In the genomic region with DNA sequence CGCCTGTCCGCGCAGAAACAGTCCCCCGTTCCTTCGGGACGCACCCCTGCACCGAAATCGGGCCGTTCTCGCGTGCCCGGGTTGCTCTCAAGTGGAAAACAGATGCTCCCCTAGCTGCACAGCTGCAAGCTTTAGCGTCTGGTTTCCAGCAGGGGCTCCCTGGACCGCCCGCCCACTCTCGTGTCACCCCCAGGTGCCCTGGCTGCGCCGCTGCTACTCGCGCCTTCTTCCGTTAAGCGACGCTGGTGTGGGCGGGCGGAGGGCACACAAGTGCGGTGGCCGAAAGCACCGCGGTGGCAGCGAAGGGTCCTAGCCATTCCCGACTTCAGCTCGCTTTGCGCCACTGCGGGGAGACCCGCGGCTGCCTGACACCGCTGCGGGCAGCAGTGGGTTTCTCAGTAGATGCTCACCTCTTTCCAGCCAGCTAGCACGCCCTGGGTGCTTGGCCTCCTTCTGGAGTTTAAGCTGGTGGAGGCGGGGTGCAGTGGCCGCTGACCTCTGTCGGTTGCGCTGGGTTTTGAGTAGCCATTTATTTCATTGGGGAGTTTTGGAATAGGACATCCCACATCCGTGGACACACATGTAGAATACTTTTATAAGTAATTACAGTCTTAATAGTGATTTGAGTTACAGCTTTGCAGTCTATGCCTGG, we compare ENCODE assay signal across 8 cellular contexts. TPM values are rescaled to one million over a fixed set of nuclear protein-coding genes. Genes with fewer than 3 reads are reported as not detected.
DNase-seq lines count a peak whose midpoint lies in the region; ATAC-seq and TF ChIP-seq lines count a peak whose summit lies in the region.

No MANE protein-coding gene starts in this region.

- CTCF ChIA-PET in IMR-90 (lab: Yijun Ruan, JAX): interaction anchor here (0.7 to 0.9 kb wide), 2 partner anchors 11 to 162 kb away, joined by 3 read pairs; no protein-coding TSS in a partner anchor

- H2BK5ac ChIP-seq in IMR-90 (ENCODE audit: low read depth, low read length, poor library complexity, severe bottlenecking): peak overlapping the region; percentile 90

- H3K27me3 ChIP-seq in IMR-90 (ENCODE audit: control insufficient read depth, insufficient read depth, low read length) (no peaks in the 10 kb centered on the region), right cardiac atrium (ENCODE audit: control insufficient read depth, insufficient read depth) (no peaks in the 10 kb centered on the region)

- H3K9me1 ChIP-seq in IMR-90 (ENCODE audit: insufficient read depth, low read length): peaks cover 4% of the 10 kb centered on the region; the same call in 1 of the 2 replicates

- TF ChIP-seq CTCF in IMR-90 (conservative IDR thresholded peaks at IDR 0.05; ENCODE audit: low read depth, low read length): 0 out of 2 replicates have a peak, but pooled peaks have one; percentile 24

- no peaks in the 10 kb centered on the region; the same call in 1 of the 2 replicates for H3K36me3 ChIP-seq in IMR-90 (ENCODE audit: control insufficient read depth, insufficient read depth, low read length)

- H4K8ac ChIP-seq in IMR-90 (ENCODE audit: low read depth in 2 of 2, low read length in 2 of 2): peak overlapping the region; percentile 90 to 100; a peak in 3 of 4 replicates

- no peak for TF ChIP-seq RAD21 in IMR-90 (IDR thresholded peaks at IDR 0.05; ENCODE audit: low read length)

- peak overlapping the region; percentile 80 for H4K91ac ChIP-seq in IMR-90 (ENCODE audit: insufficient read depth, low read depth, low read length)

- peak overlapping the region; percentile 70 for H3K56ac ChIP-seq in IMR-90 (ENCODE audit: extremely low read depth, insufficient read depth, low read length)

- dilution Hi-C loops in IMR-90 (cut with HindIII; ENCODE audit: low sequenced_read_pairs, unreplicated experiment): no loop called here

- POLR2A ChIA-PET in IMR-90 (lab: Charles Lee; ENCODE audit: unreplicated experiment): interaction anchor here (0.5 to 1.1 kb wide), 2 partner anchors 33 to 1913 kb away, joined by 4 to 5 read pairs; no protein-coding TSS in a partner anchor

- peak overlapping the region; percentile 97 for H2AK9ac ChIP-seq in IMR-90 (replicated peaks; ENCODE audit: low read depth, low read length, poor library complexity)

- in situ Hi-C loops in IMR-90 (cut with MboI; ENCODE audit: low sequenced_read_pairs): no loop called here

- H2AFZ ChIP-seq in IMR-90 (replicated peaks; ENCODE audit: low read length, poor library complexity): peak overlapping the region; percentile 96

- 0 out of 3 replicates have a peak overlapping the region, but pooled peaks have one; percentile 8 for H2BK15ac ChIP-seq in IMR-90 (ENCODE audit: low read depth, low read length)

- H3K4me3 ChIP-seq in IMR-90 (ENCODE audit: insufficient read depth, low read depth, low read length) (peak overlapping the region; percentile 86), right cardiac atrium (ENCODE audit: low read length) (peak overlapping the region; percentile 72)

- TF ChIP-seq POLR2A in IMR-90 (IDR thresholded peaks at IDR 0.05; ENCODE audit: low read depth, low read length): no peak; the same call in 1 of the 2 replicates

- ATAC-seq in GM21528 (IDR thresholded peaks at IDR 0.05; ENCODE audit: low FRiP score, unreplicated experiment) (peak; percentile 64), IMR-90 (ENCODE audit: low read depth) (peak; percentile 59), SK-N-SH treated with all-trans-retinoic acid at 6 μM for 48 hours (peak; percentile 72), right cardiac atrium (peak; percentile 56 to 63), sciatic nerve (peak; percentile 23)

- no peaks in the 10 kb centered on the region for H3K9me3 ChIP-seq in IMR-90 (ENCODE audit: control insufficient read depth, insufficient read depth, low read length)
- no peaks in the 10 kb centered on the region for H3K9me3 ChIP-seq in right cardiac atrium (ENCODE audit: control insufficient read depth, low read length)

- no peak overlapping the region for H2BK20ac ChIP-seq in IMR-90 (ENCODE audit: low read depth, low read length)

- no TSS peak for BruUV-seq in IMR-90 (replicated peaks; lab: Mats Ljungman, UMichigan)

- peak overlapping the region; percentile 74 for H3K23ac ChIP-seq in IMR-90 (ENCODE audit: low read depth, low read length)

- 1% methylated on average over 34 of the region's 44 CpGs; no CpG with 5 or more reads in 1 of the 2 experiments for WGBS in IMR-90 (ENCODE audit: extremely low coverage in 2 of 2, insufficient read length in 1 of 2), 2 experiments
- WGBS in right cardiac atrium: under 1% methylated on average over 44 of the region's 44 CpGs

- peak; percentile 42 for DNase-seq in EL
- DNase-seq in IMR-90: peak; percentile 46
- DNase-seq in activated naive CD8-positive, alpha-beta T cell treated with anti-CD3 and anti-CD28 coated beads, Interleukin-2, amount 50 U/mL, for 16 hours (ENCODE audit: low read depth, low spot score): peak; percentile 31
- DNase-seq in right cardiac atrium: peak; percentile 59 to 84 (median 83)
- peak; percentile 74 for DNase-seq in sciatic nerve (ENCODE audit: low spot score)
- DNase-seq in NCI-H226: no peak

- peak overlapping the region; percentile 54 for H3K4me2 ChIP-seq in IMR-90 (ENCODE audit: low read depth, low read length)

- peak overlapping the region; percentile 89 for H3K9ac ChIP-seq in IMR-90 (ENCODE audit: low read depth, low read length)

- H3K4me1 ChIP-seq in IMR-90 (ENCODE audit: control insufficient read depth, insufficient read depth, low read length) (peaks cover 9% of the 10 kb centered on the region), right cardiac atrium (ENCODE audit: control insufficient read depth, insufficient read depth, low read length) (no peaks in the 10 kb centered on the region)

- intact Hi-C loops in IMR-90 (cut with micrococcal nuclease): no loop called here
- intact Hi-C loops in right cardiac atrium (cut with DNase I): no loop called here
- intact Hi-C loops in sciatic nerve (cut with DNase I): no loop called here

- peak overlapping the region; percentile 87 for H3K4ac ChIP-seq in IMR-90 (ENCODE audit: low read depth, low read length)

- H4K20me1 ChIP-seq in IMR-90 (ENCODE audit: insufficient read depth, low read length): no peaks in the 10 kb centered on the region

- H3K18ac ChIP-seq in IMR-90 (ENCODE audit: low read depth, low read length): peak overlapping the region; percentile 24; the same call in 1 of the 2 replicates

- H3K27ac ChIP-seq in IMR-90 (ENCODE audit: insufficient read depth, low read length): peak overlapping the region; percentile 99
- peak overlapping the region; percentile 83 for H3K27ac ChIP-seq in right cardiac atrium (ENCODE audit: low read length)

- H2BK120ac ChIP-seq in IMR-90 (ENCODE audit: low read depth, low read length): peak overlapping the region; percentile 56

- H2AK5ac ChIP-seq in IMR-90 (ENCODE audit: low read depth, low read length): peak overlapping the region; percentile 76; the same call in 1 of the 2 replicates

- H4K5ac ChIP-seq in IMR-90 (ENCODE audit: low read depth, low read length): peak overlapping the region; percentile 63

- peaks cover 36 to 72% of the 10 kb centered on the region in 2 experiments for H3K79me1 ChIP-seq in IMR-90 (ENCODE audit: low read depth in 1 of 2, low read length in 2 of 2)

- H3K14ac ChIP-seq in IMR-90 (replicated peaks; ENCODE audit: low read depth, low read length): peak overlapping the region; percentile 70

TF ChIP-seq in IMR-90, 13 proteins besides CTCF, POLR2A, EP300 and RAD21:
- TF ChIP-seq, protein P1, sequence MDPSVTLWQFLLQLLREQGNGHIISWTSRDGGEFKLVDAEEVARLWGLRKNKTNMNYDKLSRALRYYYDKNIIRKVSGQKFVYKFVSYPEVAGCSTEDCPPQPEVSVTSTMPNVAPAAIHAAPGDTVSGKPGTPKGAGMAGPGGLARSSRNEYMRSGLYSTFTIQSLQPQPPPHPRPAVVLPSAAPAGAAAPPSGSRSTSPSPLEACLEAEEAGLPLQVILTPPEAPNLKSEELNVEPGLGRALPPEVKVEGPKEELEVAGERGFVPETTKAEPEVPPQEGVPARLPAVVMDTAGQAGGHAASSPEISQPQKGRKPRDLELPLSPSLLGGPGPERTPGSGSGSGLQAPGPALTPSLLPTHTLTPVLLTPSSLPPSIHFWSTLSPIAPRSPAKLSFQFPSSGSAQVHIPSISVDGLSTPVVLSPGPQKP (IDR thresholded peaks at IDR 0.05; ENCODE audit: borderline replicate concordance, low read depth, low read length): no peak
- TF ChIP-seq RCOR1 (IDR thresholded peaks at IDR 0.05; ENCODE audit: insufficient replicate concordance, low read length) (no peak), MXI1 (IDR thresholded peaks at IDR 0.05; ENCODE audit: borderline replicate concordance, low read depth, low read length) (0 out of 2 replicates have a peak, but pooled peaks have one; percentile 1)

TF ChIP-seq in SK-N-SH treated with all-trans-retinoic acid at 6 μM for 48 hours, 23 proteins besides CTCF, POLR2A, EP300 and RAD21:
- TF ChIP-seq TCF4 (CRISPR knock-in tag; IDR thresholded peaks at IDR 0.05; ENCODE audit: borderline replicate concordance) (0 out of 2 replicates have a peak, but pooled peaks have one; percentile 26), ARNTL (CRISPR knock-in tag; IDR thresholded peaks at IDR 0.05; ENCODE audit: borderline replicate concordance, low read depth) (no peak)

RNA-seq across cellular contexts. Expression of gene ZNF407, which starts 0.8 kb away (rescaled TPM):
- total RNA-seq in IMR-90 (2012; rRNA removed): 20.1 and 25.6 TPM in 2 replicates
- 2.8 and 3.1 TPM in 2 replicates for polyA plus RNA-seq in IMR-90 (2012; rRNA removed)
- polyA plus RNA-seq in IMR-90 (2012; cell fraction: cytosol; rRNA removed): 1.3 and 2.2 TPM in 2 replicates
- 6.3 and 8.0 TPM in 2 replicates for polyA plus RNA-seq in IMR-90 (2012; cell fraction: nucleus; rRNA removed; ENCODE audit: low replicate concordance)
- total RNA-seq in right cardiac atrium: 10 to 100 TPM; 10.6 to 14.7 (median 12.9) TPM
- 3.8 TPM for polyA plus RNA-seq in right cardiac atrium
- total RNA-seq in sciatic nerve: 22.9 TPM
